Comparison of ENCODE assay signal across 1 cellular context in the genomic region with DNA sequence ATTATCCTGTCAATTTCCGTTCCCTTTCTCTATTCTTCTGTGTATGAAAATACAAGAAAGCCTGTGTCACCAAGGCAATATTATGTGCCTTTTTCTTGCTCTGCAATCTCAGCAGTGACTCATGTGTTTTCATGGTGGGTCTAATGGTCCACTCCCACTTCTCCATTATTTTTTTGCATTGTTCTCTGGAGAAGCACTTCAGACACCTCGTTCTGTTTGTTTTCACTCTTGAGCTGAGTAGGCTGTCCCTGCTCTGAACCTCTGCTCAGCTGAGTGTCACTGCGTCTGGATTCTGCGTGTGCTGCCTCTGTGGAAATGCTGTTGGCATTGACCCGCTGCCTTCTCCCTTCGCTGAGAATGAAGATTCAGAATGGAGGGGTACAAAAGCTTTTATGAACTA.
TF ChIP-seq lines count a peak whose summit lies in the region.

No MANE protein-coding gene starts in this region.

TF ChIP-seq in GM23338, 12 proteins besides CTCF, POLR2A, EP300 and RAD21 (continued from another document):
- TF ChIP-seq, protein P1, sequence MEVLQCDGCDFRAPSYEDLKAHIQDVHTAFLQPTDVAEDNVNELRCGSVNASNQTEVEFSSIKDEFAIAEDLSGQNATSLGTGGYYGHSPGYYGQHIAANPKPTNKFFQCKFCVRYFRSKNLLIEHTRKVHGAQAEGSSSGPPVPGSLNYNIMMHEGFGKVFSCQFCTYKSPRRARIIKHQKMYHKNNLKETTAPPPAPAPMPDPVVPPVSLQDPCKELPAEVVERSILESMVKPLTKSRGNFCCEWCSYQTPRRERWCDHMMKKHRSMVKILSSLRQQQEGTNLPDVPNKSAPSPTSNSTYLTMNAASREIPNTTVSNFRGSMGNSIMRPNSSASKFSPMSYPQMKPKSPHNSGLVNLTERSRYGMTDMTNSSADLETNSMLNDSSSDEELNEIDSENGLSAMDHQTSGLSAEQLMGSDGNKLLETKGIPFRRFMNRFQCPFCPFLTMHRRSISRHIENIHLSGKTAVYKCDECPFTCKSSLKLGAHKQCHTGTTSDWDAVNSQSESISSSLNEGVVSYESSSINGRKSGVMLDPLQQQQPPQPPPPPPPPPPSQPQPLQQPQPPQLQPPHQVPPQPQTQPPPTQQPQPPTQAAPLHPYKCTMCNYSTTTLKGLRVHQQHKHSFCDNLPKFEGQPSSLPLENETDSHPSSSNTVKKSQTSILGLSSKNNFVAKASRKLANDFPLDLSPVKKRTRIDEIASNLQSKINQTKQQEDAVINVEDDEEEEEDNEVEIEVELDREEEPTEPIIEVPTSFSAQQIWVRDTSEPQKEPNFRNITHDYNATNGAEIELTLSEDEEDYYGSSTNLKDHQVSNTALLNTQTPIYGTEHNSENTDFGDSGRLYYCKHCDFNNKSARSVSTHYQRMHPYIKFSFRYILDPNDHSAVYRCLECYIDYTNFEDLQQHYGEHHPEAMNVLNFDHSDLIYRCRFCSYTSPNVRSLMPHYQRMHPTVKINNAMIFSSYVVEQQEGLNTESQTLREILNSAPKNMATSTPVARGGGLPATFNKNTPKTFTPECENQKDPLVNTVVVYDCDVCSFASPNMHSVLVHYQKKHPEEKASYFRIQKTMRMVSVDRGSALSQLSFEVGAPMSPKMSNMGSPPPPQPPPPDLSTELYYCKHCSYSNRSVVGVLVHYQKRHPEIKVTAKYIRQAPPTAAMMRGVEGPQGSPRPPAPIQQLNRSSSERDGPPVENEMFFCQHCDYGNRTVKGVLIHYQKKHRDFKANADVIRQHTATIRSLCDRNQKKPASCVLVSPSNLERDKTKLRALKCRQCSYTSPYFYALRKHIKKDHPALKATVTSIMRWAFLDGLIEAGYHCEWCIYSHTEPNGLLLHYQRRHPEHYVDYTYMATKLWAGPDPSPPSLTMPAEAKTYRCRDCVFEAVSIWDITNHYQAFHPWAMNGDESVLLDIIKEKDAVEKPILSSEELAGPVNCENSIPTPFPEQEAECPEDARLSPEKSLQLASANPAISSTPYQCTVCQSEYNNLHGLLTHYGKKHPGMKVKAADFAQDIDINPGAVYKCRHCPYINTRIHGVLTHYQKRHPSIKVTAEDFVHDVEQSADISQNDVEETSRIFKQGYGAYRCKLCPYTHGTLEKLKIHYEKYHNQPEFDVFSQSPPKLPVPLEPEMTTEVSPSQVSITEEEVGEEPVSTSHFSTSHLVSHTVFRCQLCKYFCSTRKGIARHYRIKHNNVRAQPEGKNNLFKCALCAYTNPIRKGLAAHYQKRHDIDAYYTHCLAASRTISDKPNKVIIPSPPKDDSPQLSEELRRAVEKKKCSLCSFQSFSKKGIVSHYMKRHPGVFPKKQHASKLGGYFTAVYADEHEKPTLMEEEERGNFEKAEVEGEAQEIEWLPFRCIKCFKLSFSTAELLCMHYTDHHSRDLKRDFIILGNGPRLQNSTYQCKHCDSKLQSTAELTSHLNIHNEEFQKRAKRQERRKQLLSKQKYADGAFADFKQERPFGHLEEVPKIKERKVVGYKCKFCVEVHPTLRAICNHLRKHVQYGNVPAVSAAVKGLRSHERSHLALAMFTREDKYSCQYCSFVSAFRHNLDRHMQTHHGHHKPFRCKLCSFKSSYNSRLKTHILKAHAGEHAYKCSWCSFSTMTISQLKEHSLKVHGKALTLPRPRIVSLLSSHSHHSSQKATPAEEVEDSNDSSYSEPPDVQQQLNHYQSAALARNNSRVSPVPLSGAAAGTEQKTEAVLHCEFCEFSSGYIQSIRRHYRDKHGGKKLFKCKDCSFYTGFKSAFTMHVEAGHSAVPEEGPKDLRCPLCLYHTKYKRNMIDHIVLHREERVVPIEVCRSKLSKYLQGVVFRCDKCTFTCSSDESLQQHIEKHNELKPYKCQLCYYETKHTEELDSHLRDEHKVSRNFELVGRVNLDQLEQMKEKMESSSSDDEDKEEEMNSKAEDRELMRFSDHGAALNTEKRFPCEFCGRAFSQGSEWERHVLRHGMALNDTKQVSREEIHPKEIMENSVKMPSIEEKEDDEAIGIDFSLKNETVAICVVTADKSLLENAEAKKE (CRISPR knock-in tag; IDR thresholded peaks at IDR 0.05) = no peak
- TF ChIP-seq EZH2 (IDR thresholded peaks at IDR 0.05; ENCODE audit: low read depth, unreplicated experiment) = no peak
- TF ChIP-seq, protein P2, sequence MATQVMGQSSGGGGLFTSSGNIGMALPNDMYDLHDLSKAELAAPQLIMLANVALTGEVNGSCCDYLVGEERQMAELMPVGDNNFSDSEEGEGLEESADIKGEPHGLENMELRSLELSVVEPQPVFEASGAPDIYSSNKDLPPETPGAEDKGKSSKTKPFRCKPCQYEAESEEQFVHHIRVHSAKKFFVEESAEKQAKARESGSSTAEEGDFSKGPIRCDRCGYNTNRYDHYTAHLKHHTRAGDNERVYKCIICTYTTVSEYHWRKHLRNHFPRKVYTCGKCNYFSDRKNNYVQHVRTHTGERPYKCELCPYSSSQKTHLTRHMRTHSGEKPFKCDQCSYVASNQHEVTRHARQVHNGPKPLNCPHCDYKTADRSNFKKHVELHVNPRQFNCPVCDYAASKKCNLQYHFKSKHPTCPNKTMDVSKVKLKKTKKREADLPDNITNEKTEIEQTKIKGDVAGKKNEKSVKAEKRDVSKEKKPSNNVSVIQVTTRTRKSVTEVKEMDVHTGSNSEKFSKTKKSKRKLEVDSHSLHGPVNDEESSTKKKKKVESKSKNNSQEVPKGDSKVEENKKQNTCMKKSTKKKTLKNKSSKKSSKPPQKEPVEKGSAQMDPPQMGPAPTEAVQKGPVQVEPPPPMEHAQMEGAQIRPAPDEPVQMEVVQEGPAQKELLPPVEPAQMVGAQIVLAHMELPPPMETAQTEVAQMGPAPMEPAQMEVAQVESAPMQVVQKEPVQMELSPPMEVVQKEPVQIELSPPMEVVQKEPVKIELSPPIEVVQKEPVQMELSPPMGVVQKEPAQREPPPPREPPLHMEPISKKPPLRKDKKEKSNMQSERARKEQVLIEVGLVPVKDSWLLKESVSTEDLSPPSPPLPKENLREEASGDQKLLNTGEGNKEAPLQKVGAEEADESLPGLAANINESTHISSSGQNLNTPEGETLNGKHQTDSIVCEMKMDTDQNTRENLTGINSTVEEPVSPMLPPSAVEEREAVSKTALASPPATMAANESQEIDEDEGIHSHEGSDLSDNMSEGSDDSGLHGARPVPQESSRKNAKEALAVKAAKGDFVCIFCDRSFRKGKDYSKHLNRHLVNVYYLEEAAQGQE (IDR thresholded peaks at IDR 0.05; ENCODE audit: unreplicated experiment) = no peak
- TF ChIP-seq ZNF331 (CRISPR knock-in tag; IDR thresholded peaks at IDR 0.05; ENCODE audit: low read depth) = no peak
TF ChIP-seq in GM23338: peak in this region for 0.
